In the genomic region with DNA sequence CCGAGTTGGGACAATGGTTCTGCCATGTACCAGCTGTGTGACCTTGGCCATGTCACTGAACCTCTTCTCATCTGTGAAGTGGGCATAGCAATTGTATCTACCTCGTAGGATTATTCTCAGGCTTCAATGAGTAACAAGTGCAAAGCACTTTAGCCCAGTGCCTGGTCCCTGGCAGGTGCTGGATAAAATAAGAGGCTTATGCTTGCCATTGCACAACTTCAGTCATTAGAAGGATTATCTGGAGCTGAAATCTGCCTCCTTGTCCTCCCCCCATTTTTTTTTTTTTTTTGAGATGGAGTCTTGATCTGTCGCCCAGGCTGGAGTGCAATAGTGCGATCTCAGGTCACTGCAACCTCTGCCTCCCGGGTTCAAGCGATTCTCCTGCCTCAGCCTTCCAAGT, we compare ENCODE assay signal across 37 cellular contexts. TPM values are rescaled to one million over a fixed set of nuclear protein-coding genes. Genes with fewer than 3 reads are reported as not detected.
"Had no signal": no experiment of that assay in that cellular context is flagged by ENCODE, and none has a peak within 500 bp of the region (broad histone marks: within the 10 kb centered on the region; RNA-seq: fewer than 3 reads in every experiment).

No MANE protein-coding gene starts in this region.

- FAIRE-seq: islet of Langerhans had no signal

- DNase-seq: effector CD8-positive, alpha-beta T cell; endodermal cell; foreskin fibroblast; glutamatergic neuron; heart right ventricle; hippocampal formation; left cardiac atrium; left lung; mesenchymal stem cell; mucosa of descending colon; naive B cell; stimulated activated CD4-positive, alpha-beta T cell treated with anti-CD3 and anti-CD28 coated beads, Interleukin-12 subunit alpha, Interleukin-12 subunit beta, amount 100 ng/mL, for 4 hours; stimulated activated CD4-positive, alpha-beta T cell treated with anti-CD3 and anti-CD28 coated beads, Interleukin-1b, Interleukin-23, amount 100 ng/mL, for 48 hours; stimulated activated CD4-positive, alpha-beta T cell treated with anti-CD3 and anti-CD28 coated beads, Interleukin-4, amount 100 ng/mL, for 1 hour; stimulated activated CD8-positive, alpha-beta memory T cell treated with anti-CD3 and anti-CD28 coated beads, Interleukin-4, amount 100 ng/mL, for 48 hours; stimulated activated naive CD4-positive, alpha-beta T cell; stimulated activated naive CD8-positive, alpha-beta T cell treated with anti-CD3 and anti-CD28 coated beads, Interleukin-15, amount 100 ng/mL, for 72 hours; thyroid gland had no signal

- H3K4me3 ChIP-seq: heart right ventricle, left lung, mucosa of descending colon, right atrium auricular region, smooth muscle cell, thyroid gland, vagina had no signal

- H3K4me1 ChIP-seq: parathyroid adenoma, right atrium auricular region, thyroid gland, vagina had no signal

- H3K4me2 ChIP-seq: smooth muscle cell had no signal

- H3K9ac ChIP-seq: parathyroid adenoma had no signal

- H3K9me3 ChIP-seq: heart right ventricle, left lung, mucosa of descending colon, neutrophil, right atrium auricular region, thyroid gland, vagina had no signal

- H3K27ac ChIP-seq: epithelial cell of prostate, heart right ventricle, left lung, neutrophil, parathyroid adenoma, right atrium auricular region, thyroid gland, vagina had no signal

- H2AFZ ChIP-seq: parathyroid adenoma had no signal

- H3K79me2 ChIP-seq: parathyroid adenoma had no signal

- H3K27me3 ChIP-seq: heart right ventricle, left lung, neutrophil, right atrium auricular region, thyroid gland, vagina had no signal

RNA-seq across cellular contexts. Expression of gene SMTNL1, which starts 7.2 kb away (rescaled TPM):
- total RNA-seq: esophagus mucosa; heart right ventricle; kidney epithelial cell; left cardiac atrium; left lung; lower leg skin; lung microvascular endothelial cell; mesothelial cell of epicardium; mucosa of descending colon; natural killer cell treated with Interleukin-12 subunit alpha and Interleukin-12 subunit beta and Interleukin-15 and Interleukin-18, amount 100 ng/mL, for 72 hours; neural crest cell; omental fat pad; progenitor cell of endocrine pancreas; right atrium auricular region; sciatic nerve; smooth muscle cell; temporal lobe; thyroid gland; ureter; vagina had no signal

RNA-seq across cellular contexts. Expression of gene SERPING1, which starts 52.9 kb away (rescaled TPM):
- total RNA-seq: natural killer cell treated with Interleukin-12 subunit alpha and Interleukin-12 subunit beta and Interleukin-15 and Interleukin-18, amount 100 ng/mL, for 72 hours had no signal
